38 cellular contexts compared by ENCODE assay signal in the genomic region with DNA sequence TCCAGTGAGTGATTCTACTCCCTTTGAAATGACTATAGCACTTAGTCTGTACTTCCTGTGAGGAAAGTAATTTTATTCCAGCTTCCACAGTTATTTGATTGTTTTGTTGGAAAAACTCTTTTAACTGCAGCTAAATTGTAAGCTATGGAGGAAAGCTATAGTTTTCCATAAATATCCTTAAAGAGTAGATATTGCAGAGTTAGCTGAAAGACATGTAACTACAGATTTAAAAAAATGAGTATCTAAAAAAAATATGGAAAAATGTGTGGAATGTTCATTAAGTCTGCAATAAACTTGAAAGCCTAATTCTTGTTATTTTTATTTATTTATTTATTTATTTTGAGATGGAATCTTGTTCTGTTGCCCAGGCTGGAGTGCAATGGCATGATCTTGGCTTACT. TPM values are rescaled to one million over a fixed set of nuclear protein-coding genes. Genes with fewer than 3 reads are reported as not detected.
"Had no signal": no experiment of that assay in that cellular context is flagged by ENCODE, and none has a peak within 500 bp of the region (broad histone marks: within the 10 kb centered on the region; RNA-seq: fewer than 3 reads in every experiment).

No MANE protein-coding gene starts in this region.

- H3K9me3 ChIP-seq: adrenal gland, colonic mucosa had no signal

- H3K27me3 ChIP-seq: adrenal gland, ascending aorta, body of pancreas, brain microvascular endothelial cell, breast epithelium, colonic mucosa had no signal

- H3K27me3 Mint-ChIP-seq: activated naive CD4-positive, alpha-beta T cell treated with anti-CD3 and anti-CD28 coated beads, Interleukin-2, amount 10 ng/mL, durations not matched to agents 7 days and 5 days; activated naive CD4-positive, alpha-beta T cell treated with anti-CD3 and anti-CD28 coated beads, Interleukin-2, amount 50 U/mL, for 24 hours; activated naive CD8-positive, alpha-beta T cell; activated naive CD8-positive, alpha-beta T cell treated with anti-CD3 and anti-CD28 coated beads, Interleukin-2, amount 10 ng/mL, durations not matched to agents 7 days and 5 days; activated naive CD8-positive, alpha-beta T cell treated with anti-CD3 and anti-CD28 coated beads, Interleukin-2, amount 50 U/mL, for 24 hours; activated T-helper 17 cell treated with anti-CD3 and anti-CD28 coated beads, Interleukin-2, amount 50 U/mL, for 72 hours; central memory CD8-positive, alpha-beta T cell had no signal

- H3K27ac Mint-ChIP-seq: activated naive CD4-positive, alpha-beta T cell treated with anti-CD3 and anti-CD28 coated beads for 36 hours; activated naive CD4-positive, alpha-beta T cell treated with anti-CD3 and anti-CD28 coated beads, Interleukin-2, amount 10 ng/mL, durations not matched to agents 7 days and 5 days; activated naive CD4-positive, alpha-beta T cell treated with anti-CD3 and anti-CD28 coated beads, Interleukin-2, amount 50 U/mL, for 24 hours; activated naive CD4-positive, alpha-beta T cell treated with anti-CD3 and anti-CD28 coated beads, Interleukin-2, amount 50 U/mL, for 72 hours; activated naive CD8-positive, alpha-beta T cell; activated naive CD8-positive, alpha-beta T cell treated with anti-CD3 and anti-CD28 coated beads for 36 hours; activated naive CD8-positive, alpha-beta T cell treated with anti-CD3 and anti-CD28 coated beads, Interleukin-2, amount 10 ng/mL, durations not matched to agents 7 days and 5 days; activated naive CD8-positive, alpha-beta T cell treated with anti-CD3 and anti-CD28 coated beads, Interleukin-2, amount 50 U/mL, for 24 hours; activated T-cell treated with anti-CD3 and anti-CD28 coated beads, Interleukin-2, amount 50 U/mL, for 72 hours; activated T-helper 1 cell treated with anti-CD3 and anti-CD28 coated beads, Interleukin-12 subunit alpha, Interleukin-12 subunit beta, Interleukin-2, Interleukin-4 antibody, amounts not matched to agents 30 ng/mL and 10 ng/mL and 1 ng/mL, durations not matched to agents 14 hours and 24 hours and 36 hours; activated T-helper 17 cell treated with anti-CD3 and anti-CD28 coated beads, Interleukin-2, amount 50 U/mL, for 72 hours; activated T-helper 2 cell treated with anti-CD3 and anti-CD28 coated beads, Interferon-gamma antibody, Interleukin-2, Interleukin-4, amounts not matched to agents 10 μg/mL and 5 μg/mL and 100 μg/mL, durations not matched to agents 14 hours and 24 hours and 36 hours had no signal

- H3K36me3 ChIP-seq: adrenal gland, ascending aorta, brain microvascular endothelial cell, breast epithelium, cardiac muscle cell, colonic mucosa had no signal

- H3K4me1 ChIP-seq: ascending aorta, breast epithelium, colonic mucosa had no signal

- H3K36me3 Mint-ChIP-seq: activated naive CD4-positive, alpha-beta T cell treated with anti-CD3 and anti-CD28 coated beads, Interleukin-2, amount 10 ng/mL, durations not matched to agents 7 days and 5 days; activated naive CD4-positive, alpha-beta T cell treated with anti-CD3 and anti-CD28 coated beads, Interleukin-2, amount 50 U/mL, for 24 hours; activated naive CD4-positive, alpha-beta T cell treated with anti-CD3 and anti-CD28 coated beads, Interleukin-2, amount 50 U/mL, for 72 hours; activated naive CD8-positive, alpha-beta T cell; activated naive CD8-positive, alpha-beta T cell treated with anti-CD3 and anti-CD28 coated beads for 36 hours; activated naive CD8-positive, alpha-beta T cell treated with anti-CD3 and anti-CD28 coated beads, Interleukin-2, amount 10 ng/mL, durations not matched to agents 7 days and 5 days; brain had no signal

- ATAC-seq: activated naive CD4-positive, alpha-beta T cell treated with anti-CD3 and anti-CD28 coated beads, Interleukin-2, amount 50 U/mL, for 72 hours; activated naive CD8-positive, alpha-beta T cell treated with anti-CD3 and anti-CD28 coated beads, Interleukin-2, amount 50 U/mL, for 24 hours; activated T-cell treated with anti-CD3 and anti-CD28 coated beads, Interleukin-2, amount 50 U/mL, for 4 hours; activated T-cell treated with anti-CD3 and anti-CD28 coated beads, Interleukin-2, amount 50 U/mL, for 72 hours; activated T-helper 17 cell treated with anti-CD3 and anti-CD28 coated beads, Interleukin-2, amount 50 U/mL, for 72 hours; body of pancreas had no signal

- H3K4me3 ChIP-seq: adrenal gland, ascending aorta, body of pancreas, breast epithelium, cardiac muscle cell, colonic mucosa had no signal

- DNase-seq: activated effector memory CD4-positive, alpha-beta T cell treated with anti-CD3 and anti-CD28 coated beads, Interleukin-2, amount 50 U/mL, for 16 hours; activated effector memory CD4-positive, alpha-beta T cell treated with Interleukin-2 at 50 U/mL for 16 hours; activated gamma-delta T cell; activated gamma-delta T cell treated with Interleukin-2 at 50 U/mL for 16 hours; activated naive CD4-positive, alpha-beta T cell; activated naive CD4-positive, alpha-beta T cell treated with anti-CD3 and anti-CD28 coated beads for 36 hours; activated naive CD4-positive, alpha-beta T cell treated with anti-CD3 and anti-CD28 coated beads, Interleukin-2, amount 10 ng/mL, durations not matched to agents 7 days and 5 days; activated naive CD4-positive, alpha-beta T cell treated with anti-CD3 and anti-CD28 coated beads, Interleukin-2, amount 50 U/mL, for 16 hours; activated naive CD4-positive, alpha-beta T cell treated with Interleukin-2 at 50 U/mL for 16 hours; activated naive CD8-positive, alpha-beta T cell treated with anti-CD3 and anti-CD28 coated beads for 36 hours; activated naive CD8-positive, alpha-beta T cell treated with anti-CD3 and anti-CD28 coated beads, Interleukin-2, amount 10 ng/mL, durations not matched to agents 7 days and 5 days; activated naive CD8-positive, alpha-beta T cell treated with anti-CD3 and anti-CD28 coated beads, Interleukin-2, amount 50 U/mL, for 24 hours; activated T-cell treated with anti-CD3 and anti-CD28 coated beads, Interleukin-2, amount 50 U/mL, for 4 hours; activated T-cell treated with anti-CD3 and anti-CD28 coated beads, Interleukin-2, amount 50 U/mL, for 48 hours; activated T-cell treated with anti-CD3 and anti-CD28 coated beads, Interleukin-2, amount 50 U/mL, for 72 hours; adrenal gland; amniotic stem cell; amygdala; anterior cingulate cortex; aorta; body of pancreas; brain microvascular endothelial cell; caudate nucleus; central memory CD4-positive, alpha-beta T cell; cerebellar nuclear complex; colonic mucosa had no signal

- H3K27ac ChIP-seq: adrenal gland, ascending aorta, body of pancreas, brain microvascular endothelial cell, breast epithelium, cardiac muscle cell, colonic mucosa had no signal

- H3K4me3 Mint-ChIP-seq: activated naive CD4-positive, alpha-beta T cell treated with anti-CD3 and anti-CD28 coated beads for 36 hours; activated naive CD4-positive, alpha-beta T cell treated with anti-CD3 and anti-CD28 coated beads, Interleukin-2, amount 10 ng/mL, durations not matched to agents 7 days and 5 days; activated naive CD4-positive, alpha-beta T cell treated with anti-CD3 and anti-CD28 coated beads, Interleukin-2, amount 50 U/mL, for 24 hours; activated naive CD8-positive, alpha-beta T cell; activated naive CD8-positive, alpha-beta T cell treated with anti-CD3 and anti-CD28 coated beads for 36 hours; activated naive CD8-positive, alpha-beta T cell treated with anti-CD3 and anti-CD28 coated beads, Interleukin-2, amount 10 ng/mL, durations not matched to agents 7 days and 5 days; activated naive CD8-positive, alpha-beta T cell treated with anti-CD3 and anti-CD28 coated beads, Interleukin-2, amount 50 U/mL, for 24 hours; activated T-cell treated with anti-CD3 and anti-CD28 coated beads, Interleukin-2, amount 50 U/mL, for 4 hours; activated T-cell treated with anti-CD3 and anti-CD28 coated beads, Interleukin-2, amount 50 U/mL, for 72 hours; activated T-helper 1 cell treated with anti-CD3 and anti-CD28 coated beads, Interleukin-12 subunit alpha, Interleukin-12 subunit beta, Interleukin-2, Interleukin-4 antibody, amounts not matched to agents 30 ng/mL and 10 ng/mL and 1 ng/mL, durations not matched to agents 14 hours and 24 hours and 36 hours; activated T-helper 17 cell treated with anti-CD3 and anti-CD28 coated beads, Interleukin-2, amount 50 U/mL, for 72 hours; central memory CD8-positive, alpha-beta T cell had no signal

- H3K4me1 Mint-ChIP-seq: activated naive CD4-positive, alpha-beta T cell treated with anti-CD3 and anti-CD28 coated beads, Interleukin-2, amount 10 ng/mL, durations not matched to agents 7 days and 5 days; activated naive CD4-positive, alpha-beta T cell treated with anti-CD3 and anti-CD28 coated beads, Interleukin-2, amount 50 U/mL, for 24 hours; activated naive CD8-positive, alpha-beta T cell treated with anti-CD3 and anti-CD28 coated beads for 36 hours; activated naive CD8-positive, alpha-beta T cell treated with anti-CD3 and anti-CD28 coated beads, Interleukin-2, amount 10 ng/mL, durations not matched to agents 7 days and 5 days; activated naive CD8-positive, alpha-beta T cell treated with anti-CD3 and anti-CD28 coated beads, Interleukin-2, amount 50 U/mL, for 24 hours; activated T-helper 17 cell treated with anti-CD3 and anti-CD28 coated beads, Interleukin-2, amount 50 U/mL, for 72 hours; central memory CD8-positive, alpha-beta T cell had no signal

- H3K9me3 Mint-ChIP-seq: activated naive CD4-positive, alpha-beta T cell treated with anti-CD3 and anti-CD28 coated beads for 36 hours; activated naive CD4-positive, alpha-beta T cell treated with anti-CD3 and anti-CD28 coated beads, Interleukin-2, amount 10 ng/mL, durations not matched to agents 7 days and 5 days; activated naive CD8-positive, alpha-beta T cell treated with anti-CD3 and anti-CD28 coated beads, Interleukin-2, amount 10 ng/mL, durations not matched to agents 7 days and 5 days; activated T-helper 1 cell treated with anti-CD3 and anti-CD28 coated beads, Interleukin-12 subunit alpha, Interleukin-12 subunit beta, Interleukin-2, Interleukin-4 antibody, amounts not matched to agents 30 ng/mL and 10 ng/mL and 1 ng/mL, durations not matched to agents 14 hours and 24 hours and 36 hours; activated T-helper 2 cell treated with anti-CD3 and anti-CD28 coated beads, Interferon-gamma antibody, Interleukin-2, Interleukin-4, amounts not matched to agents 10 μg/mL and 5 μg/mL and 100 μg/mL, durations not matched to agents 14 hours and 24 hours and 36 hours had no signal

RNA-seq across cellular contexts. Expression of gene AQP4, which starts 56.8 kb away (rescaled TPM):
- total RNA-seq: activated naive CD4-positive, alpha-beta T cell treated with anti-CD3 and anti-CD28 coated beads for 36 hours; activated naive CD4-positive, alpha-beta T cell treated with anti-CD3 and anti-CD28 coated beads, Interleukin-2, amount 50 U/mL, for 72 hours; activated naive CD8-positive, alpha-beta T cell treated with anti-CD3 and anti-CD28 coated beads for 36 hours; activated naive CD8-positive, alpha-beta T cell treated with anti-CD3 and anti-CD28 coated beads, Interleukin-2, amount 10 ng/mL, durations not matched to agents 7 days and 5 days; activated T-cell treated with anti-CD3 and anti-CD28 coated beads, Interleukin-2, amount 50 U/mL, for 72 hours; activated T-helper 1 cell treated with anti-CD3 and anti-CD28 coated beads, Interleukin-12 subunit alpha, Interleukin-12 subunit beta, Interleukin-2, Interleukin-4 antibody, amounts not matched to agents 30 ng/mL and 10 ng/mL and 1 ng/mL, durations not matched to agents 14 hours and 24 hours and 36 hours; activated T-helper 17 cell treated with anti-CD3 and anti-CD28 coated beads, Interleukin-2, amount 50 U/mL, for 72 hours; activated T-helper 2 cell treated with anti-CD3 and anti-CD28 coated beads, Interferon-gamma antibody, Interleukin-2, Interleukin-4, amounts not matched to agents 10 μg/mL and 5 μg/mL and 100 μg/mL, durations not matched to agents 14 hours and 24 hours and 36 hours; ascending aorta; astrocyte had no signal
- polyA plus RNA-seq: cardiac muscle cell had no signal
